In the genomic region with DNA sequence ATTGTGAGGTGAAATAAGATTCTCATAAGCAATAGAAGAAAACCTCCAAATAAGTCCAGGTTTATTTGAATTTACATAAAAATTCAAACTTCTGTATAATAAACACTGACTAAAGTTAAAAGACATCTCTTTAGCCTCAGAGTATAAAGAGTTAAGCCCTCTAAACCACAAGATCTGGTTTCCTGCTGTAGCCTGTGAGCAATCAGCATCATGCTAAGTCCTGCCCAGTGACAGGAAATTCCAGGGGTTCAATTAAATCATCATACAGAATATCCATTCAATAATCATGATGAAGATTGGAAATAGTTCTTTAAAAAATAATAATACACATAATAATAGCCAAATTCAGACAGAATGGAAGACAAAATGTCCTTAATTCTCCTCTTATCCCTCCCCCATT, we compare ENCODE assay signal across 16 cellular contexts.
"Had no signal": no experiment of that assay in that cellular context is flagged by ENCODE, and none has a peak within 500 bp of the region (broad histone marks: within the 10 kb centered on the region; RNA-seq: fewer than 3 reads in every experiment).

No MANE protein-coding gene starts in this region.

- H3K27ac ChIP-seq: dorsolateral prefrontal cortex, gastrocnemius medialis, right atrium auricular region, thyroid gland, uterus, VCaP had no signal

- H3K27me3 ChIP-seq: gastrocnemius medialis, right atrium auricular region, thyroid gland, uterus had no signal

- H3K4me3 ChIP-seq: dorsolateral prefrontal cortex, gastrocnemius medialis, right atrium auricular region, thyroid gland, uterus had no signal

- H3K4me1 ChIP-seq: gastrocnemius medialis, right atrium auricular region, thyroid gland, uterus had no signal

- DNase-seq: activated CD4-positive, alpha-beta memory T cell treated with anti-CD3 and anti-CD28 coated beads, Interleukin-2, amount 10 ng/mL, durations not matched to agents 7 days and 5 days; activated CD4-positive, alpha-beta T cell treated with anti-CD3 and anti-CD28 coated beads for 36 hours; activated naive CD4-positive, alpha-beta T cell; activated T-cell treated with anti-CD3 and anti-CD28 coated beads, Interleukin-2, amount 50 U/mL, for 72 hours; dorsolateral prefrontal cortex; gastrocnemius medialis; kidney glomerular epithelial cell; midbrain; naive B cell; small intestine; T-helper 9 cell; thyroid gland; uterus had no signal

- H3K9me3 ChIP-seq: gastrocnemius medialis, right atrium auricular region, thyroid gland, uterus had no signal

- FAIRE-seq: endometrium, small intestine had no signal

- H3K36me3 ChIP-seq: gastrocnemius medialis, thyroid gland, uterus had no signal
